Comparison of ENCODE assay signal across 13 cellular contexts in genomic region chrX:29617725-29618124, GRCh38.
DNase-seq lines count a peak whose midpoint lies in the region; ATAC-seq and TF ChIP-seq lines count a peak whose summit lies in the region.
"Had no signal": no experiment of that assay in that cellular context is flagged by ENCODE, and none has a peak within 500 bp of the region (broad histone marks: within the 10 kb centered on the region; RNA-seq: fewer than 3 reads in every experiment).

No MANE protein-coding gene starts in this region.

- H3K36me3 Mint-ChIP-seq in glutamatergic neuron (ENCODE audit: unreplicated experiment), result no peaks in the 10 kb centered on the region

- H3K27me3 Mint-ChIP-seq in glutamatergic neuron (ENCODE audit: unreplicated experiment), result no peaks in the 10 kb centered on the region
- H3K27me3 Mint-ChIP-seq: effector memory CD8-positive, alpha-beta T cell had no signal

- H3K9me3 Mint-ChIP-seq in glutamatergic neuron (ENCODE audit: unreplicated experiment), result no peaks in the 10 kb centered on the region
- H3K9me3 Mint-ChIP-seq: T-helper 1 cell treated with Interleukin-12 subunit alpha and Interleukin-12 subunit beta and Interleukin-4 antibody, amounts not matched to agents 30 μg/mL and 1 μg/mL, for 36 hours had no signal

- ATAC-seq in omental fat pad (ENCODE audit: low FRiP score), result no peak
- ATAC-seq in GM21526 (IDR thresholded peaks at IDR 0.05; ENCODE audit: low FRiP score, unreplicated experiment), result no peak
- ATAC-seq: activated CD8-positive, alpha-beta T cell treated with anti-CD3 and anti-CD28 coated beads, Interleukin-2, amount 10 ng/mL, durations not matched to agents 7 days and 5 days; effector memory CD8-positive, alpha-beta T cell had no signal

- TF ChIP-seq CTCF in AG09319 (IDR thresholded peaks at IDR 0.05; ENCODE audit: low read depth, low read length) (peak; percentile 19), kidney epithelial cell (IDR thresholded peaks at IDR 0.05; ENCODE audit: insufficient read depth, low read length, poor library complexity, severe bottlenecking) (peak; percentile 15), omental fat pad (IDR thresholded peaks at IDR 0.05) (no peak), glutamatergic neuron (IDR thresholded peaks at IDR 0.05; ENCODE audit: partially characterized antibody, unreplicated experiment) (no peak)

- H3K4me3 Mint-ChIP-seq in glutamatergic neuron (ENCODE audit: unreplicated experiment), result no peak overlapping the region
- H3K4me3 Mint-ChIP-seq: activated CD8-positive, alpha-beta T cell treated with anti-CD3 and anti-CD28 coated beads, Interleukin-2, amount 10 ng/mL, durations not matched to agents 7 days and 5 days; effector memory CD8-positive, alpha-beta T cell; T-helper 1 cell treated with Interleukin-12 subunit alpha and Interleukin-12 subunit beta and Interleukin-4 antibody, amounts not matched to agents 30 μg/mL and 1 μg/mL, for 36 hours had no signal

- H3K27me3 ChIP-seq in H7 (ENCODE audit: control insufficient read depth, insufficient read depth, low read length), result no peaks in the 10 kb centered on the region
- no peaks in the 10 kb centered on the region for H3K27me3 ChIP-seq in kidney epithelial cell (ENCODE audit: control insufficient read depth, insufficient read depth, low read length)

- no peaks in the 10 kb centered on the region for H3K36me3 ChIP-seq in H7 (replicated peaks; ENCODE audit: control insufficient read depth, insufficient read depth, low read length)
- H3K36me3 ChIP-seq in kidney epithelial cell (ENCODE audit: control insufficient read depth, insufficient read depth, low read length), result no peaks in the 10 kb centered on the region
- H3K36me3 ChIP-seq: tibial nerve had no signal

- no peak overlapping the region for H3K4me3 ChIP-seq in H7 (ENCODE audit: insufficient read depth, low read depth, low read length)
- H3K4me3 ChIP-seq in kidney epithelial cell (ENCODE audit: low read depth, low read length), result no peak overlapping the region
- H3K4me3 ChIP-seq: tibial nerve had no signal

- H3K27ac Mint-ChIP-seq in glutamatergic neuron (ENCODE audit: unreplicated experiment), result no peak overlapping the region
- H3K27ac Mint-ChIP-seq: activated CD8-positive, alpha-beta T cell treated with anti-CD3 and anti-CD28 coated beads, Interleukin-2, amount 10 ng/mL, durations not matched to agents 7 days and 5 days; effector memory CD8-positive, alpha-beta T cell; T-helper 1 cell treated with Interleukin-12 subunit alpha and Interleukin-12 subunit beta and Interleukin-4 antibody, amounts not matched to agents 30 μg/mL and 1 μg/mL, for 36 hours had no signal

- peaks cover 6% of the 10 kb centered on the region for H3K4me1 Mint-ChIP-seq in glutamatergic neuron (ENCODE audit: low read depth, unreplicated experiment)

- no peak for DNase-seq in AG09319 (ENCODE audit: extremely low read depth, low read depth)
- peak; percentile 25 for DNase-seq in H7
- DNase-seq in astrocyte of the hippocampus (ENCODE audit: low read depth, low spot score), result peak; percentile 4
- no peak for DNase-seq in kidney epithelial cell (ENCODE audit: low read depth)
- no peak for DNase-seq in omental fat pad (ENCODE audit: low spot score)
- no peak for DNase-seq in glutamatergic neuron
- DNase-seq in GM03348 (ENCODE audit: low spot score), result no peak
- DNase-seq: activated CD8-positive, alpha-beta T cell treated with anti-CD3 and anti-CD28 coated beads, Interleukin-2, amount 10 ng/mL, durations not matched to agents 7 days and 5 days; effector memory CD8-positive, alpha-beta T cell; NK-92 treated with Interleukin-12 subunit alpha and Interleukin-12 subunit beta, amount 100 ng/mL, for 24 hours had no signal

Comparison
In these comparisons a context has a peak if more than half of its experiments do, and no peak if none do; other contexts are left out.
1. DNase-seq: peak in H7 (single experiment) and astrocyte of the hippocampus (single experiment); none in AG09319 (single experiment), kidney epithelial cell (single experiment), omental fat pad (single experiment), glutamatergic neuron (single experiment) and GM03348 (single experiment).
2. CTCF ChIP-seq: peak in AG09319 (single experiment) and kidney epithelial cell (single experiment); none in omental fat pad (0 of 3) and glutamatergic neuron (single experiment).